In genomic region chr7:81685263-81685868, GRCh38 we compare ENCODE assay signal across 2 cellular contexts.
A peak's percentile ranks its signal among the peaks of the same experiment; 100 is the strongest.
TF ChIP-seq lines count a peak whose summit lies in the region.

No MANE protein-coding gene starts in this region.

TF ChIP-seq in HEK293, 187 proteins besides CTCF, POLR2A, EP300 and RAD21 (continued from another document):
- no peak for TF ChIP-seq ZNF18 (tag by site-specific recombination; IDR thresholded peaks at IDR 0.05)

TF ChIP-seq in GM12878, 131 proteins besides CTCF, POLR2A, EP300 and RAD21 (continued from another document):
- TF ChIP-seq HDGF (IDR thresholded peaks at IDR 0.05) = peak; percentile 79; the same call in 1 of the 2 replicates
- TF ChIP-seq ZBTB40 (IDR thresholded peaks at IDR 0.05; ENCODE audit: borderline replicate concordance) = no peak
- no peak for TF ChIP-seq MYC (IDR thresholded peaks at IDR 0.05; ENCODE audit: insufficient read depth, insufficient read length, insufficient replicate concordance, low read length, severe bottlenecking)
- no peak for TF ChIP-seq RAD51 (IDR thresholded peaks at IDR 0.05)
- TF ChIP-seq IKZF2 (IDR thresholded peaks at IDR 0.05) = peak in 1 of 2 experiments; percentile 47; a peak in 2 of 4 replicates
- no peak for TF ChIP-seq SIN3A (IDR thresholded peaks at IDR 0.05; ENCODE audit: low read depth, low read length)
- TF ChIP-seq IRF3 (IDR thresholded peaks at IDR 0.05) = no peak
- no peak for TF ChIP-seq CHD2 (IDR thresholded peaks at IDR 0.05; ENCODE audit: borderline replicate concordance, low read depth, low read length)
